15 cellular contexts compared by ENCODE assay signal in genomic region chr17:77546772-77547201, GRCh38.
DNase-seq lines count a peak whose midpoint lies in the region; ATAC-seq and TF ChIP-seq lines count a peak whose summit lies in the region.
"Had no signal": no experiment of that assay in that cellular context is flagged by ENCODE, and none has a peak within 500 bp of the region (broad histone marks: within the 10 kb centered on the region; RNA-seq: fewer than 3 reads in every experiment).

No MANE protein-coding gene starts in this region.

- peak overlapping the region; percentile 47 for H2AFZ ChIP-seq in smooth muscle cell (ENCODE audit: low read depth)

- H3K27me3 ChIP-seq in smooth muscle cell (ENCODE audit: low read depth), result no peaks in the 10 kb centered on the region

- H3K4me2 ChIP-seq in smooth muscle cell, result peak overlapping the region; percentile 78

- H3K4me1 ChIP-seq in smooth muscle cell (ENCODE audit: low read depth), result peaks cover 21% of the 10 kb centered on the region

- H3K9ac ChIP-seq in smooth muscle cell (ENCODE audit: low read depth), result peak overlapping the region; percentile 19

- ATAC-seq in GM19455 (IDR thresholded peaks at IDR 0.05; ENCODE audit: unreplicated experiment), result no peak

- WGBS in smooth muscle cell (ENCODE audit: low lambda C conversion rate), result 13% methylated on average over 11 of the region's 12 CpGs

- DNase-seq in NCI-H146 (lab: John Stamatoyannopoulos, UW) (peak; percentile 20), NCI-H146 treated with DMSO at 0.1 percent for 48 hours (lab: John Stamatoyannopoulos, UW; ENCODE audit: unreplicated experiment) (no peak), iPS-NIHi11 (ENCODE audit: low spot score) (peak; percentile 65), smooth muscle cell (lab: John Stamatoyannopoulos, UW; ENCODE audit: unreplicated experiment) (peak; percentile 19), RKO (ENCODE audit: low spot score) (no peak)
- DNase-seq in activated CD4-positive, alpha-beta T cell treated with anti-CD3 and anti-CD28 coated beads, Interleukin-2, amount 50 U/mL, for 48 hours, result no peak
- DNase-seq: activated naive CD4-positive, alpha-beta T cell treated with anti-CD3 and anti-CD28 coated beads, Interleukin-2, amount 10 ng/mL, durations not matched to agents 7 days and 5 days; Calu3; glutamatergic neuron; Karpas-422; NCI-H526 treated with DMSO at 0.1 percent for 48 hours; stimulated activated CD4-positive, alpha-beta T cell treated with anti-CD3 and anti-CD28 coated beads, Interleukin-15, amount 100 ng/mL, for 24 hours had no signal

- no peaks in the 10 kb centered on the region for H3F3A ChIP-seq in smooth muscle cell (ENCODE audit: low read depth)

- H3K27ac ChIP-seq in angular gyrus (ENCODE audit: low read depth, low read length) (peak overlapping the region; percentile 4), smooth muscle cell (ENCODE audit: low read depth) (no peak overlapping the region)
- H3K27ac ChIP-seq: 22Rv1 had no signal

- H3K9me3 ChIP-seq in smooth muscle cell (replicated peaks; ENCODE audit: low read depth), result no peaks in the 10 kb centered on the region

- H3K4me3 ChIP-seq in smooth muscle cell, result peak overlapping the region; percentile 20

- H3K36me3 ChIP-seq in smooth muscle cell (ENCODE audit: low read depth), result no peaks in the 10 kb centered on the region

- no peaks in the 10 kb centered on the region for H3K79me2 ChIP-seq in smooth muscle cell (ENCODE audit: low read depth)

- TF ChIP-seq CTCF in smooth muscle cell (IDR thresholded peaks at IDR 0.05; ENCODE audit: borderline replicate concordance, insufficient read depth, poor library complexity, severe bottlenecking), result no peak

- no peaks in the 10 kb centered on the region for H4K20me1 ChIP-seq in smooth muscle cell (ENCODE audit: low read depth)

Comparison
In these comparisons a context has a peak if more than half of its experiments do, and no peak if none do; other contexts are left out.
1. DNase-seq: peak in NCI-H146 (single experiment), iPS-NIHi11 (single experiment) and smooth muscle cell (single experiment); none in NCI-H146 treated with DMSO at 0.1 percent for 48 hours (single experiment), activated CD4-positive, alpha-beta T cell treated with anti-CD3 and anti-CD28 coated beads, Interleukin-2, amount 50 U/mL, for 48 hours (0 of 2) and RKO (single experiment).